In genomic region chr11:72039108-72039850, GRCh38 we compare ENCODE assay signal across 1 cellular context.
TF ChIP-seq lines count a peak whose summit lies in the region.

No MANE protein-coding gene starts in this region.

TF ChIP-seq in GM23338, 12 proteins besides CTCF, POLR2A, EP300 and RAD21 (continued from another document):
- TF ChIP-seq REST (IDR thresholded peaks at IDR 0.05; ENCODE audit: unreplicated experiment) = no peak
- TF ChIP-seq EZH2phosphoT487 (IDR thresholded peaks at IDR 0.05; ENCODE audit: unreplicated experiment) = no peak
